Comparison of ENCODE assay signal across 26 cellular contexts in genomic region chr2:44398243-44398897, GRCh38. TPM values are rescaled to one million over a fixed set of nuclear protein-coding genes. Genes with fewer than 3 reads are reported as not detected.
DNase-seq lines count a peak whose midpoint lies in the region; ATAC-seq and TF ChIP-seq lines count a peak whose summit lies in the region.
"Had no signal": no experiment of that assay in that cellular context is flagged by ENCODE, and none has a peak within 500 bp of the region (broad histone marks: within the 10 kb centered on the region; RNA-seq: fewer than 3 reads in every experiment).

No MANE protein-coding gene starts in this region.

- TF ChIP-seq EP300 in SK-N-SH (IDR thresholded peaks at IDR 0.05; ENCODE audit: borderline replicate concordance in 1 of 2, low read depth in 1 of 2, low read length in 1 of 2), result no peak

- peaks cover 32% of the 10 kb centered on the region for H3K4me1 Mint-ChIP-seq in endodermal cell
- H3K4me1 Mint-ChIP-seq: activated CD4-positive, alpha-beta T cell treated with anti-CD3 and anti-CD28 coated beads for 36 hours had no signal

- H3K9ac ChIP-seq in endodermal cell (ENCODE audit: extremely low read depth, low read length, poor library complexity, severe bottlenecking), result no peak overlapping the region
- H3K9ac ChIP-seq in SK-N-SH, result no peak overlapping the region

- H3K27ac ChIP-seq in endodermal cell (ENCODE audit: low read depth, low read length) (no peak overlapping the region), osteoblast (ENCODE audit: low read depth, low read length) (no peak overlapping the region), SK-N-SH (ENCODE audit: low read depth in 2 of 2, low read length in 1 of 2) (peak overlapping the region in 1 of 2 experiments; percentile 18; a peak in 1 of 4 replicates)
- H3K27ac ChIP-seq: left lung, pancreas, SJSA1, thyroid gland had no signal

- H3K9me3 ChIP-seq in MG63, result no peaks in the 10 kb centered on the region
- H3K9me3 ChIP-seq in endodermal cell (ENCODE audit: control insufficient read depth, low read length), result no peaks in the 10 kb centered on the region
- no peaks in the 10 kb centered on the region for H3K9me3 ChIP-seq in osteoblast (ENCODE audit: low read depth, low read length)
- no peaks in the 10 kb centered on the region for H3K9me3 ChIP-seq in SK-N-SH
- H3K9me3 ChIP-seq: left lung, pancreas, SJSA1, thyroid gland had no signal

- no peaks in the 10 kb centered on the region for H3K36me3 Mint-ChIP-seq in endodermal cell (ENCODE audit: low read depth)
- H3K36me3 Mint-ChIP-seq: mesothelial cell of epicardium had no signal

- CTCF ChIA-PET in SK-N-SH (lab: Yijun Ruan, JAX), result interaction anchor here (1.0 to 20.3 kb wide), 6 partner anchors 36 to 1187 kb away, joined by 3 to 299 read pairs (median 8); partner anchors contain the start of genes CAMKMT and PREPL

- peak overlapping the region; percentile 69 for H3K4me2 ChIP-seq in osteoblast (ENCODE audit: insufficient read depth, low read length)
- H3K4me2 ChIP-seq in SK-N-SH, result no peak overlapping the region

- ATAC-seq in stimulated activated naive CD8-positive, alpha-beta T cell treated with anti-CD3 and anti-CD28 coated beads, Interleukin-15, Interleukin-2, amounts not matched to agents 100 U/mL and 50 U/mL, for 24 hours, result no peak
- ATAC-seq: activated CD4-positive, alpha-beta T cell treated with anti-CD3 and anti-CD28 coated beads for 36 hours; left lung; naive thymus-derived CD4-positive, alpha-beta T cell; pancreas; right cardiac atrium had no signal

- peak overlapping the region; percentile 25 for H3K27ac Mint-ChIP-seq in endodermal cell
- H3K27ac Mint-ChIP-seq: activated CD4-positive, alpha-beta T cell treated with anti-CD3 and anti-CD28 coated beads for 36 hours; activated naive CD4-positive, alpha-beta T cell treated with anti-CD3 and anti-CD28 coated beads, Interleukin-2, amount 50 U/mL, for 24 hours; mesothelial cell of epicardium; naive thymus-derived CD4-positive, alpha-beta T cell; T-helper 1 cell treated with Interleukin-12 subunit alpha and Interleukin-12 subunit beta and Interleukin-4 antibody, amounts not matched to agents 30 μg/mL and 1 μg/mL, for 36 hours had no signal

- POLR2A ChIA-PET in SK-N-SH (lab: Yijun Ruan, JAX), result no interaction called here

- H3K4me3 ChIP-seq in MG63 (peak overlapping the region; percentile 18; the same call in 1 of the 2 replicates), endodermal cell (ENCODE audit: low read length) (no peak overlapping the region), osteoblast (ENCODE audit: insufficient read depth, low read length) (peak overlapping the region; percentile 55), SK-N-SH (ENCODE audit: low read depth in 2 of 2, low read length in 1 of 2) (no peak overlapping the region)
- H3K4me3 ChIP-seq: left lung, pancreas, SJSA1, thyroid gland had no signal

- H3K79me2 ChIP-seq in osteoblast (ENCODE audit: insufficient read depth, low read length) (no peaks in the 10 kb centered on the region), SK-N-SH (ENCODE audit: insufficient read depth) (no peaks in the 10 kb centered on the region)

- WGBS in endodermal cell (ENCODE audit: insufficient coverage in 1 of 2, insufficient read length in 1 of 2), 2 experiments, result 75 to 100% methylated on average over 2 to 3 of the region's 6 CpGs
- 92% methylated on average over 6 of the region's 6 CpGs for WGBS in SK-N-SH (ENCODE audit: low lambda C conversion rate)

- H2AFZ ChIP-seq in osteoblast (ENCODE audit: low read length) (peak overlapping the region; percentile 11), SK-N-SH (ENCODE audit: low read depth) (no peak overlapping the region)

- TF ChIP-seq CTCF in endodermal cell (conservative IDR thresholded peaks at IDR 0.05) (no peak), osteoblast (IDR thresholded peaks at IDR 0.05; ENCODE audit: extremely low read depth, low read depth, low read length) (no peak), SK-N-SH (IDR thresholded peaks at IDR 0.05) (no peak)

- no peaks in the 10 kb centered on the region for H3F3A ChIP-seq in SK-N-SH (replicated peaks; ENCODE audit: insufficient read depth)

- no peaks in the 10 kb centered on the region for H3K9me3 Mint-ChIP-seq in endodermal cell
- H3K9me3 Mint-ChIP-seq: activated naive CD4-positive, alpha-beta T cell treated with anti-CD3 and anti-CD28 coated beads, Interleukin-2, amount 50 U/mL, for 24 hours; CD4-positive, CD25-positive, alpha-beta regulatory T cell; mesothelial cell of epicardium; naive thymus-derived CD4-positive, alpha-beta T cell; T-helper 1 cell treated with Interleukin-12 subunit alpha and Interleukin-12 subunit beta and Interleukin-4 antibody, amounts not matched to agents 30 μg/mL and 1 μg/mL, for 36 hours had no signal

- no peaks in the 10 kb centered on the region; the same call in 1 of the 2 replicates for H3K9me2 ChIP-seq in SK-N-SH

- no peaks in the 10 kb centered on the region for H3K27me3 ChIP-seq in MG63
- no peaks in the 10 kb centered on the region for H3K27me3 ChIP-seq in endodermal cell (ENCODE audit: control insufficient read depth, insufficient read depth, low read length, poor library complexity, severe bottlenecking)
- no peaks in the 10 kb centered on the region for H3K27me3 ChIP-seq in osteoblast (ENCODE audit: insufficient read depth, low read length)
- H3K27me3 ChIP-seq in SK-N-SH (ENCODE audit: insufficient read depth), result no peaks in the 10 kb centered on the region
- H3K27me3 ChIP-seq: left lung, pancreas, SJSA1, thyroid gland had no signal

- DNase-seq in EL, result peak; percentile 1
- DNase-seq in MG63, result no peak
- no peak for DNase-seq in endodermal cell
- no peak for DNase-seq in osteoblast (ENCODE audit: insufficient read length, low spot score, missing footprints)
- no peak for DNase-seq in kidney glomerular epithelial cell (lab: John Stamatoyannopoulos, UW)
- no peak for DNase-seq in SK-N-SH
- DNase-seq in stimulated activated naive CD8-positive, alpha-beta T cell treated with anti-CD3 and anti-CD28 coated beads, Interleukin-15, Interleukin-2, amounts not matched to agents 100 U/mL and 50 U/mL, for 24 hours, result no peak
- DNase-seq in NCI-H187 (lab: John Stamatoyannopoulos, UW), result no peak
- DNase-seq: activated CD4-positive, alpha-beta T cell treated with anti-CD3 and anti-CD28 coated beads for 36 hours; anterior cingulate cortex; CD4-positive, CD25-positive, alpha-beta regulatory T cell; foreskin melanocyte; left lung; naive thymus-derived CD4-positive, alpha-beta T cell; NCI-H1694; NCI-H2171 treated with DMSO at 0.1 percent for 48 hours; pancreas; right cardiac atrium; stimulated activated CD4-positive, alpha-beta T cell treated with anti-CD3 and anti-CD28 coated beads, Interleukin-12 subunit alpha, Interleukin-12 subunit beta, amount 100 ng/mL, for 4 hours; stimulated activated CD4-positive, alpha-beta T cell treated with anti-CD3 and anti-CD28 coated beads, Interleukin-4, amount 100 ng/mL, for 4 hours; stimulated activated naive CD4-positive, alpha-beta T cell treated with Interleukin-2 at 50 U/mL for 16 hours; thyroid gland had no signal

- H3K4me1 ChIP-seq in endodermal cell (ENCODE audit: control insufficient read depth, insufficient read depth, low read length) (no peaks in the 10 kb centered on the region), osteoblast (ENCODE audit: insufficient read depth, low read length) (no peaks in the 10 kb centered on the region), SK-N-SH (ENCODE audit: control insufficient read depth in 1 of 2, insufficient read depth in 2 of 2, low read depth in 1 of 2, low read length in 1 of 2) (peaks cover 0 to 8% of the 10 kb centered on the region in 2 experiments; a peak in 2 of 4 replicates)
- H3K4me1 ChIP-seq: left lung, SJSA1, thyroid gland had no signal

- H3K27me3 Mint-ChIP-seq in endodermal cell (ENCODE audit: insufficient read depth), result no peaks in the 10 kb centered on the region
- H3K27me3 Mint-ChIP-seq: activated CD4-positive, alpha-beta T cell treated with anti-CD3 and anti-CD28 coated beads for 36 hours; activated naive CD4-positive, alpha-beta T cell treated with anti-CD3 and anti-CD28 coated beads, Interleukin-2, amount 50 U/mL, for 24 hours; CD4-positive, CD25-positive, alpha-beta regulatory T cell; naive thymus-derived CD4-positive, alpha-beta T cell had no signal

- H4K20me1 ChIP-seq in osteoblast (ENCODE audit: insufficient read depth, low read length) (no peaks in the 10 kb centered on the region), SK-N-SH (ENCODE audit: insufficient read depth) (no peaks in the 10 kb centered on the region)

- H3K4me3 Mint-ChIP-seq in endodermal cell, result no peak overlapping the region
- H3K4me3 Mint-ChIP-seq: activated CD4-positive, alpha-beta T cell treated with anti-CD3 and anti-CD28 coated beads for 36 hours; activated naive CD4-positive, alpha-beta T cell treated with anti-CD3 and anti-CD28 coated beads, Interleukin-2, amount 50 U/mL, for 24 hours; CD4-positive, CD25-positive, alpha-beta regulatory T cell; mesothelial cell of epicardium; naive thymus-derived CD4-positive, alpha-beta T cell; T-helper 1 cell treated with Interleukin-12 subunit alpha and Interleukin-12 subunit beta and Interleukin-4 antibody, amounts not matched to agents 30 μg/mL and 1 μg/mL, for 36 hours had no signal

- TF ChIP-seq RAD21 in SK-N-SH (IDR thresholded peaks at IDR 0.05; ENCODE audit: low read length), result no peak

- no peaks in the 10 kb centered on the region for H3K36me3 ChIP-seq in MG63
- H3K36me3 ChIP-seq in endodermal cell (ENCODE audit: control insufficient read depth, insufficient read depth, low read length), result no peaks in the 10 kb centered on the region
- no peaks in the 10 kb centered on the region for H3K36me3 ChIP-seq in osteoblast (ENCODE audit: insufficient read depth, low read length)
- H3K36me3 ChIP-seq in SK-N-SH (replicated peaks in 1 of 2; ENCODE audit: control insufficient read depth in 1 of 2, insufficient read depth in 2 of 2, low read length in 1 of 2), result no peaks in the 10 kb centered on the region
- H3K36me3 ChIP-seq: left lung, pancreas, SJSA1, thyroid gland had no signal

TF ChIP-seq in SK-N-SH, 30 proteins besides CTCF, POLR2A, EP300 and RAD21 (continues in another document):
- no peak for TF ChIP-seq RXRA (IDR thresholded peaks at IDR 0.05; ENCODE audit: borderline replicate concordance, low read depth)

RNA-seq across cellular contexts. Expression of gene CAMKMT, which starts 36.6 kb away (rescaled TPM):
- total RNA-seq in MG63 (2014; rRNA removed; shearing (Covaris generic); ENCODE audit: low replicate concordance), result 1.3 and 26.4 TPM in 2 replicates
- total RNA-seq in endodermal cell (10 to 100 TPM; 31.4 to 57.5 TPM), osteoblast (7.2 and 7.4 TPM in 2 replicates)
- 15.9 TPM for polyA plus RNA-seq in endodermal cell (2013, experiment 1 of 2)
- polyA plus RNA-seq in endodermal cell (2013, experiment 2 of 2), result 17.5 TPM
- polyA plus RNA-seq in SK-N-SH (2012; rRNA removed), result 5.9 and 6.2 TPM in 2 replicates
- polyA plus RNA-seq in SK-N-SH (2012; cell fraction: cytosol; rRNA removed), result 7.7 and 9.8 TPM in 2 replicates
- polyA plus RNA-seq in SK-N-SH (2012; cell fraction: nucleus; rRNA removed), result 4.9 TPM in 2 replicates

RNA-seq across cellular contexts. Expression of gene PREPL, which starts 37.1 kb away (rescaled TPM):
- 48.3 and 102 TPM in 2 replicates for total RNA-seq in MG63 (2014; rRNA removed; shearing (Covaris generic); ENCODE audit: low replicate concordance)
- total RNA-seq in endodermal cell, result 10 to 100 TPM; 28.9 to 42.3 TPM
- polyA plus RNA-seq in endodermal cell (2013, experiment 1 of 2), result 53.4 TPM
- polyA plus RNA-seq in endodermal cell (2013, experiment 2 of 2), result 49.1 TPM
- total RNA-seq in osteoblast, result 41.3 and 44.9 TPM in 2 replicates
- 22.6 and 32.8 TPM in 2 replicates for polyA plus RNA-seq in SK-N-SH (2012; rRNA removed)
- 35.2 and 40.2 TPM in 2 replicates for polyA plus RNA-seq in SK-N-SH (2012; cell fraction: cytosol; rRNA removed)
- 17.4 and 45.0 TPM in 2 replicates for polyA plus RNA-seq in SK-N-SH (2012; cell fraction: nucleus; rRNA removed)

Comparison
In these comparisons a context has a peak if more than half of its experiments do, and no peak if none do; other contexts are left out.
1. H3K4me3 ChIP-seq: peak in MG63 (single experiment) and osteoblast (single experiment); none in endodermal cell (single experiment) and SK-N-SH (0 of 2).